Comparison of ENCODE assay signal across 2 cellular contexts in the genomic region with DNA sequence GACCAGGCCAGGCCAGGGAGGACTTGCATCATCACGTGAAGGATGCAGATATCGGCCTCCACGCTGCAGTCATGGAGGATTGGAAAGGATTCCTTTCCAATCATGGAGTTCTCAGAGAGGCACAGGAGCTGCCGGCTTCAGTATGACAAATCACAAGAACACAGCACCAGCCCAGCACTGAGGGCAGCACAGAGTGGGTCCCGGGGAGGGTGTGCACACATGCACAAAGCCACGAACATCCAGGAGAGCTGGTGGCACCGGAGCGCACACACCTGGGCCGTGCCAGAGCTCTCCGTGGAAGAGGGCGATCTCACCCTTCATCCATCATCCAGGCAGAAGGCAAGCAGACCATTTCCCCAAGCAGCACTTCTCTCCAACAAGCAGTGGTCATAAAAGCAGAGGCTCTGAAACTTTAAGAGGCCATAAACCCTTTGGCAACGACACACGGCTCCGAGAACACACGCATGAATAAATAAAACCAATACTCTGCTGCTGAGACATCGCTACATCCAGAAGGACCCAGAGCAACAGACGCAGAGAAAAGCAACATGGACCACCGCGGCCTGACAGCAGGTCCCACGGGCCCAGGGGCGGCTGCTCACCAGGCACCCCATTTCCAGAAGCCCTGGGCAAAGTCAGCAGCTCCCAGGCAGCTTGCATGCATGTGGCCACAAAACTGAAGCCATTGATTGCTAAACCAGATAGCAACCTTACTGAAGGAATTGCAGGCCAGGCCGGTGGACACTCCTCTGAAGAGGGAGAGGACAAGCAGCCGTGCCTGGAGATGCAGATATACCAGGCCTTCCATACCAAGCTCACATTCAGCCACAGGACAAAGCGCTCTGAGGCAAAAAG.
TF ChIP-seq lines count a peak whose summit lies in the region.

No MANE protein-coding gene starts in this region.

TF ChIP-seq in GM23338, 12 proteins besides CTCF, POLR2A, EP300 and RAD21 (continues in another document):
- no peak for TF ChIP-seq ZNF331 (CRISPR knock-in tag; IDR thresholded peaks at IDR 0.05; ENCODE audit: low read depth)
- no peak for TF ChIP-seq EZH2phosphoT487 (IDR thresholded peaks at IDR 0.05; ENCODE audit: unreplicated experiment)
- no peak for TF ChIP-seq JUNB (IDR thresholded peaks at IDR 0.05; ENCODE audit: unreplicated experiment)
- no peak for TF ChIP-seq ZNF462 (CRISPR knock-in tag; IDR thresholded peaks at IDR 0.05)
- TF ChIP-seq, protein P1, sequence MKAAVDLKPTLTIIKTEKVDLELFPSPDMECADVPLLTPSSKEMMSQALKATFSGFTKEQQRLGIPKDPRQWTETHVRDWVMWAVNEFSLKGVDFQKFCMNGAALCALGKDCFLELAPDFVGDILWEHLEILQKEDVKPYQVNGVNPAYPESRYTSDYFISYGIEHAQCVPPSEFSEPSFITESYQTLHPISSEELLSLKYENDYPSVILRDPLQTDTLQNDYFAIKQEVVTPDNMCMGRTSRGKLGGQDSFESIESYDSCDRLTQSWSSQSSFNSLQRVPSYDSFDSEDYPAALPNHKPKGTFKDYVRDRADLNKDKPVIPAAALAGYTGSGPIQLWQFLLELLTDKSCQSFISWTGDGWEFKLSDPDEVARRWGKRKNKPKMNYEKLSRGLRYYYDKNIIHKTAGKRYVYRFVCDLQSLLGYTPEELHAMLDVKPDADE (IDR thresholded peaks at IDR 0.05) = no peak
- TF ChIP-seq, protein P2, sequence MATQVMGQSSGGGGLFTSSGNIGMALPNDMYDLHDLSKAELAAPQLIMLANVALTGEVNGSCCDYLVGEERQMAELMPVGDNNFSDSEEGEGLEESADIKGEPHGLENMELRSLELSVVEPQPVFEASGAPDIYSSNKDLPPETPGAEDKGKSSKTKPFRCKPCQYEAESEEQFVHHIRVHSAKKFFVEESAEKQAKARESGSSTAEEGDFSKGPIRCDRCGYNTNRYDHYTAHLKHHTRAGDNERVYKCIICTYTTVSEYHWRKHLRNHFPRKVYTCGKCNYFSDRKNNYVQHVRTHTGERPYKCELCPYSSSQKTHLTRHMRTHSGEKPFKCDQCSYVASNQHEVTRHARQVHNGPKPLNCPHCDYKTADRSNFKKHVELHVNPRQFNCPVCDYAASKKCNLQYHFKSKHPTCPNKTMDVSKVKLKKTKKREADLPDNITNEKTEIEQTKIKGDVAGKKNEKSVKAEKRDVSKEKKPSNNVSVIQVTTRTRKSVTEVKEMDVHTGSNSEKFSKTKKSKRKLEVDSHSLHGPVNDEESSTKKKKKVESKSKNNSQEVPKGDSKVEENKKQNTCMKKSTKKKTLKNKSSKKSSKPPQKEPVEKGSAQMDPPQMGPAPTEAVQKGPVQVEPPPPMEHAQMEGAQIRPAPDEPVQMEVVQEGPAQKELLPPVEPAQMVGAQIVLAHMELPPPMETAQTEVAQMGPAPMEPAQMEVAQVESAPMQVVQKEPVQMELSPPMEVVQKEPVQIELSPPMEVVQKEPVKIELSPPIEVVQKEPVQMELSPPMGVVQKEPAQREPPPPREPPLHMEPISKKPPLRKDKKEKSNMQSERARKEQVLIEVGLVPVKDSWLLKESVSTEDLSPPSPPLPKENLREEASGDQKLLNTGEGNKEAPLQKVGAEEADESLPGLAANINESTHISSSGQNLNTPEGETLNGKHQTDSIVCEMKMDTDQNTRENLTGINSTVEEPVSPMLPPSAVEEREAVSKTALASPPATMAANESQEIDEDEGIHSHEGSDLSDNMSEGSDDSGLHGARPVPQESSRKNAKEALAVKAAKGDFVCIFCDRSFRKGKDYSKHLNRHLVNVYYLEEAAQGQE (IDR thresholded peaks at IDR 0.05; ENCODE audit: unreplicated experiment) = no peak
- TF ChIP-seq EZH2 (IDR thresholded peaks at IDR 0.05; ENCODE audit: low read depth, unreplicated experiment) = no peak

TF ChIP-seq in H1, 55 proteins besides CTCF, POLR2A, EP300 and RAD21:
- TF ChIP-seq KDM4A (IDR thresholded peaks at IDR 0.05; ENCODE audit: low read depth, low read length, severe bottlenecking) = no peak
- TF ChIP-seq USF2 (IDR thresholded peaks at IDR 0.05; ENCODE audit: low read length) = no peak
- TF ChIP-seq, protein P3, sequence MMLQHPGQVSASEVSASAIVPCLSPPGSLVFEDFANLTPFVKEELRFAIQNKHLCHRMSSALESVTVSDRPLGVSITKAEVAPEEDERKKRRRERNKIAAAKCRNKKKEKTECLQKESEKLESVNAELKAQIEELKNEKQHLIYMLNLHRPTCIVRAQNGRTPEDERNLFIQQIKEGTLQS (IDR thresholded peaks at IDR 0.05; ENCODE audit: insufficient read depth, low read depth, low read length) = no peak
- no peak for TF ChIP-seq TEAD4 (IDR thresholded peaks at IDR 0.05; ENCODE audit: low read depth, low read length)
- TF ChIP-seq MAFK (IDR thresholded peaks at IDR 0.05; ENCODE audit: low read depth, low read length) = no peak
- TF ChIP-seq, protein P4, sequence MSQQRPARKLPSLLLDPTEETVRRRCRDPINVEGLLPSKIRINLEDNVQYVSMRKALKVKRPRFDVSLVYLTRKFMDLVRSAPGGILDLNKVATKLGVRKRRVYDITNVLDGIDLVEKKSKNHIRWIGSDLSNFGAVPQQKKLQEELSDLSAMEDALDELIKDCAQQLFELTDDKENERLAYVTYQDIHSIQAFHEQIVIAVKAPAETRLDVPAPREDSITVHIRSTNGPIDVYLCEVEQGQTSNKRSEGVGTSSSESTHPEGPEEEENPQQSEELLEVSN (IDR thresholded peaks at IDR 0.05) = no peak
- no peak for TF ChIP-seq FOSL1 (IDR thresholded peaks at IDR 0.05; ENCODE audit: insufficient read depth, low read depth, low read length)
